ENCODE assay signal across 1 cellular context in the genomic region with DNA sequence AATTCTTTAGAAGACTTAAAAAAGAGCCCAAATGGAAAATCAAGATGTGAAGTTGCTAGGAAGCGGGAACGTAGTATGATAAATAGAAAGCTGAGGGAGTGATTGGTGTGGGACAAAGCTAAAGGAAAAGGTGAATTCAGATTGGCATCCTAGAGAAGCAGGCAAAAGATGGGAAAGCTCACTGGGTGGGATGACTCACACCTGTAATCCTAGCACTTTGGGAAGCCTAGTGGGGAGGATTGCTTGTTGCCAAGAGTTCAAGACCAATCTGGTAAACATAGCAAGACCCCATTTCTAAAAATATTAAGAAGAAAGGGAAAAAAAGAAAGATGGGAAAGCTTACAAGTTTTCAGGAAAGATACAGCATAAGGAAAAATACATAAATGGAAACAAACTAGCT.
TF ChIP-seq lines count a peak whose summit lies in the region.

No MANE protein-coding gene starts in this region.

TF ChIP-seq in neural cell, 6 proteins besides CTCF, POLR2A, EP300 and RAD21:
- TF ChIP-seq, protein P1, sequence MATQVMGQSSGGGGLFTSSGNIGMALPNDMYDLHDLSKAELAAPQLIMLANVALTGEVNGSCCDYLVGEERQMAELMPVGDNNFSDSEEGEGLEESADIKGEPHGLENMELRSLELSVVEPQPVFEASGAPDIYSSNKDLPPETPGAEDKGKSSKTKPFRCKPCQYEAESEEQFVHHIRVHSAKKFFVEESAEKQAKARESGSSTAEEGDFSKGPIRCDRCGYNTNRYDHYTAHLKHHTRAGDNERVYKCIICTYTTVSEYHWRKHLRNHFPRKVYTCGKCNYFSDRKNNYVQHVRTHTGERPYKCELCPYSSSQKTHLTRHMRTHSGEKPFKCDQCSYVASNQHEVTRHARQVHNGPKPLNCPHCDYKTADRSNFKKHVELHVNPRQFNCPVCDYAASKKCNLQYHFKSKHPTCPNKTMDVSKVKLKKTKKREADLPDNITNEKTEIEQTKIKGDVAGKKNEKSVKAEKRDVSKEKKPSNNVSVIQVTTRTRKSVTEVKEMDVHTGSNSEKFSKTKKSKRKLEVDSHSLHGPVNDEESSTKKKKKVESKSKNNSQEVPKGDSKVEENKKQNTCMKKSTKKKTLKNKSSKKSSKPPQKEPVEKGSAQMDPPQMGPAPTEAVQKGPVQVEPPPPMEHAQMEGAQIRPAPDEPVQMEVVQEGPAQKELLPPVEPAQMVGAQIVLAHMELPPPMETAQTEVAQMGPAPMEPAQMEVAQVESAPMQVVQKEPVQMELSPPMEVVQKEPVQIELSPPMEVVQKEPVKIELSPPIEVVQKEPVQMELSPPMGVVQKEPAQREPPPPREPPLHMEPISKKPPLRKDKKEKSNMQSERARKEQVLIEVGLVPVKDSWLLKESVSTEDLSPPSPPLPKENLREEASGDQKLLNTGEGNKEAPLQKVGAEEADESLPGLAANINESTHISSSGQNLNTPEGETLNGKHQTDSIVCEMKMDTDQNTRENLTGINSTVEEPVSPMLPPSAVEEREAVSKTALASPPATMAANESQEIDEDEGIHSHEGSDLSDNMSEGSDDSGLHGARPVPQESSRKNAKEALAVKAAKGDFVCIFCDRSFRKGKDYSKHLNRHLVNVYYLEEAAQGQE (IDR thresholded peaks at IDR 0.05; ENCODE audit: borderline replicate concordance) = no peak
- TF ChIP-seq TAF1 (IDR thresholded peaks at IDR 0.05; ENCODE audit: low read depth) (no peak), SMC3 (conservative IDR thresholded peaks at IDR 0.05; ENCODE audit: poor library complexity) (no peak), POLR2AphosphoS5 (IDR thresholded peaks at IDR 0.05) (no peak), EZH2 (IDR thresholded peaks at IDR 0.05; ENCODE audit: borderline replicate concordance, insufficient read depth, low read length, poor library complexity, severe bottlenecking) (no peak), MXI1 (conservative IDR thresholded peaks at IDR 0.05; ENCODE audit: poor library complexity, severe bottlenecking) (no peak)
